Comparison of ENCODE assay signal across 25 cellular contexts in the genomic region with DNA sequence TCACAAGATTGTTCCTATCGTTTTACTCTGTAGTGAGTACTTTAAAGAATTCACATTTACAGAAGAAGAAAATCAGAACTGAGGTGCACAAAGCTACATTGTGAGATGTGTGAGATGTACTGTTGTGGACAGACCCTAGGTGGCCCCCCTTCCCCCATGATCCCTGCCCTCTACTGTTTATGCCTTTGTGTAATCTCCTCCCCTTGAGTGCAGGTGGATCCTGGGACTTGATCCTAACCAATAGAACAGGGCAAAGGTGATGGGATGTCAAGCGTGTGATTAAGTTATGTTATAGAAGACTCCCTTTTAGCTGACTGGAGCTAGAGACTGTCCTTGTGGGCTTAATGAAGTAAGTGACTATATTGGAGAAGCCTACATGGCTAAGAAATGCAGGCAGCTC.
"Had no signal": no experiment of that assay in that cellular context is flagged by ENCODE, and none has a peak within 500 bp of the region (broad histone marks: within the 10 kb centered on the region; RNA-seq: fewer than 3 reads in every experiment).

No MANE protein-coding gene starts in this region.

- H3K4me1 ChIP-seq: breast epithelium, testis had no signal

- H3K36me3 ChIP-seq: breast epithelium had no signal

- H3K4me2 ChIP-seq: hepatocyte had no signal

- H3K79me2 ChIP-seq: hepatocyte had no signal

- H3K9me3 ChIP-seq: breast epithelium, testis had no signal

- DNase-seq: activated B cell treated with CpG ODN at 0.5 μM for 24 hours; activated CD4-positive, alpha-beta memory T cell treated with anti-CD3 and anti-CD28 coated beads for 36 hours; activated CD4-positive, alpha-beta T cell treated with anti-CD3 and anti-CD28 coated beads for 36 hours; activated effector memory CD4-positive, alpha-beta T cell treated with Interleukin-2 at 50 U/mL for 16 hours; activated naive CD4-positive, alpha-beta T cell treated with anti-CD3 and anti-CD28 coated beads for 36 hours; activated naive CD8-positive, alpha-beta T cell treated with anti-CD3 and anti-CD28 coated beads, Interleukin-2, amount 10 ng/mL, durations not matched to agents 7 days and 5 days; activated T-cell treated with anti-CD3 and anti-CD28 coated beads, Interleukin-2, amount 50 U/mL, for 48 hours; amniotic stem cell; effector memory CD4-positive, alpha-beta T cell; glutamatergic neuron; kidney glomerular epithelial cell; left ventricle myocardium superior; mammary epithelial cell; midbrain; occipital lobe; stimulated activated CD4-positive, alpha-beta T cell treated with anti-CD3 and anti-CD28 coated beads, Interleukin-2, amount 100 ng/mL, for 48 hours; stimulated activated CD8-positive, alpha-beta memory T cell treated with anti-CD3 and anti-CD28 coated beads, Interleukin-4, amount 100 ng/mL, for 48 hours; stimulated activated naive B cell treated with anti-CD40 and anti-IgM and Interleukin-4, amounts not matched to agents 10 μg/mL and 1 μg/mL and 100 μg/mL, for 72 hours; T-cell; testis; trophoblast cell had no signal

- H2AFZ ChIP-seq: hepatocyte had no signal

- H3K4me3 ChIP-seq: breast epithelium, hepatocyte, testis had no signal

- H3K27ac ChIP-seq: breast epithelium, hepatocyte, testis had no signal

- H3K27me3 ChIP-seq: breast epithelium, hepatocyte, testis had no signal

- ATAC-seq: activated CD4-positive, alpha-beta T cell treated with anti-CD3 and anti-CD28 coated beads for 36 hours; esophagus mucosa; left ventricle myocardium superior; natural killer cell treated with Interleukin-12 subunit alpha and Interleukin-12 subunit beta and Interleukin-15 and Interleukin-18, amount 100 ng/mL, for 72 hours; stimulated activated naive B cell treated with anti-CD40 and anti-IgM and Interleukin-4, amounts not matched to agents 10 μg/mL and 1 μg/mL and 100 μg/mL, for 72 hours; T-cell had no signal
